14 cellular contexts compared by ENCODE assay signal in genomic region chr1:94043738-94044289, GRCh38.
DNase-seq lines count a peak whose midpoint lies in the region; ATAC-seq and TF ChIP-seq lines count a peak whose summit lies in the region.
"Had no signal": no experiment of that assay in that cellular context is flagged by ENCODE, and none has a peak within 500 bp of the region (broad histone marks: within the 10 kb centered on the region; RNA-seq: fewer than 3 reads in every experiment).

No MANE protein-coding gene starts in this region.

- ATAC-seq in right cardiac atrium (no peak), Right ventricle myocardium superior (ENCODE audit: poor library complexity) (no peak), psoas muscle (no peak)
- ATAC-seq: SK-N-SH treated with all-trans-retinoic acid at 6 μM for 48 hours had no signal

- no peak overlapping the region for H2AK5ac ChIP-seq in H9 (ENCODE audit: insufficient read length, low read length)

- H3K18ac ChIP-seq in H9 (ENCODE audit: insufficient read length, low read depth, low read length) = no peak overlapping the region

- 51% methylated on average over 4 of the region's 4 CpGs for WGBS in right cardiac atrium
- 89% methylated on average over 3 of the region's 4 CpGs for WGBS in hepatocyte (ENCODE audit: low lambda C conversion rate, missing lambda C conversion rate)
- WGBS in psoas muscle, 3 donors = 75 to 78% (median 76%) methylated on average over 4 of the region's 4 CpGs
- WGBS in H9 (ENCODE audit: extremely low coverage, insufficient read length, low lambda C conversion rate) = no CpG with 5 or more reads among the region's 4 CpGs

- no peak overlapping the region for H2BK15ac ChIP-seq in H9 (ENCODE audit: low read depth, low read length)

- no peak overlapping the region for H4K91ac ChIP-seq in H9 (ENCODE audit: insufficient read length, low read depth, low read length)

- no peaks in the 10 kb centered on the region for H3K9me3 Mint-ChIP-seq in H9
- H3K9me3 Mint-ChIP-seq in activated naive CD4-positive, alpha-beta T cell treated with anti-CD3 and anti-CD28 coated beads for 36 hours = no peaks in the 10 kb centered on the region
- H3K9me3 Mint-ChIP-seq: HFFc6; stimulated activated naive CD8-positive, alpha-beta T cell treated with anti-CD3 and anti-CD28 coated beads, Interleukin-15, Interleukin-2, amounts not matched to agents 100 ng/mL and 50 ng/mL, for 24 hours had no signal

- no peak overlapping the region for H3K4me3 Mint-ChIP-seq in H9
- H3K4me3 Mint-ChIP-seq in activated naive CD4-positive, alpha-beta T cell treated with anti-CD3 and anti-CD28 coated beads for 36 hours = no peak overlapping the region
- H3K4me3 Mint-ChIP-seq: HFFc6; stimulated activated naive CD8-positive, alpha-beta T cell treated with anti-CD3 and anti-CD28 coated beads, Interleukin-15, Interleukin-2, amounts not matched to agents 100 ng/mL and 50 ng/mL, for 24 hours had no signal

- H3K27me3 ChIP-seq in right cardiac atrium (ENCODE audit: control insufficient read depth, insufficient read depth) = no peaks in the 10 kb centered on the region
- H3K27me3 ChIP-seq in hepatocyte = no peaks in the 10 kb centered on the region
- H3K27me3 ChIP-seq in psoas muscle (ENCODE audit: insufficient read depth in 3 of 3, low read length in 2 of 3) = no peaks in the 10 kb centered on the region
- H3K27me3 ChIP-seq in H9 (ENCODE audit: insufficient read depth, low read length) = no peaks in the 10 kb centered on the region

- H3K23ac ChIP-seq in H9 (ENCODE audit: insufficient read length, low read depth, low read length) = no peak overlapping the region

- no peak overlapping the region for H3K9ac ChIP-seq in H9 (ENCODE audit: extremely low read depth, insufficient read length, low read length)

- H3K4me3 ChIP-seq in right cardiac atrium (ENCODE audit: low read length) (no peak overlapping the region), hepatocyte (no peak overlapping the region), psoas muscle (no peak overlapping the region)

- H3T11ph ChIP-seq in H9 (ENCODE audit: low read length) = no peak overlapping the region

- H4K8ac ChIP-seq in H9 (replicated peaks; ENCODE audit: insufficient read length, low read depth, low read length) = no peak overlapping the region

- peaks cover 18 to 23% of the 10 kb centered on the region in 2 experiments for H3K4me1 Mint-ChIP-seq in H9
- no peaks in the 10 kb centered on the region for H3K4me1 Mint-ChIP-seq in activated naive CD4-positive, alpha-beta T cell treated with anti-CD3 and anti-CD28 coated beads for 36 hours (ENCODE audit: low read depth)

- H3K4me2 ChIP-seq in hepatocyte = no peak overlapping the region
- no peak overlapping the region for H3K4me2 ChIP-seq in H9 (ENCODE audit: insufficient read depth, insufficient read length, low read length)

- TF ChIP-seq CTCF in hepatocyte (IDR thresholded peaks at IDR 0.05; ENCODE audit: poor library complexity) (no peak), psoas muscle (IDR thresholded peaks at IDR 0.05) (no peak), H9 (conservative IDR thresholded peaks at IDR 0.05) (no peak)

- H3K56ac ChIP-seq in H9 (ENCODE audit: insufficient read length, low read depth, low read length) = no peak overlapping the region

- H3K79me2 ChIP-seq in hepatocyte (no peaks in the 10 kb centered on the region), H9 (ENCODE audit: insufficient read depth, low read length) (no peaks in the 10 kb centered on the region)

- H4K5ac ChIP-seq in H9 (ENCODE audit: insufficient read length, low read depth, low read length) = no peak overlapping the region

- DNase-seq in right cardiac atrium (no peak), Right ventricle myocardium superior (no peak), hepatocyte (ENCODE audit: low spot score) (no peak), psoas muscle (no peak), H9 (no peak), AG08395 (ENCODE audit: low spot score) (no peak), NCI-H446 treated with DMSO at 0.1 percent for 48 hours (lab: John Stamatoyannopoulos, UW) (no peak)
- DNase-seq in activated naive CD4-positive, alpha-beta T cell treated with anti-CD3 and anti-CD28 coated beads for 36 hours = no peak
- DNase-seq: activated naive CD4-positive, alpha-beta T cell treated with anti-CD3 and anti-CD28 coated beads, Interleukin-2, amount 50 U/mL, for 16 hours; cerebellar nuclear complex; DMS53; HFFc6 had no signal

- no peaks in the 10 kb centered on the region for H3K79me1 ChIP-seq in H9 (ENCODE audit: insufficient read depth, low read depth, low read length, poor library complexity, severe bottlenecking)

- intact Hi-C loops in right cardiac atrium (cut with DNase I) = loop anchor here in 3 of 4 donors (5.0 to 10.0 kb wide), 4 partner anchors 201 to 421 kb away; no protein-coding TSS in a partner anchor
- intact Hi-C loops in Right ventricle myocardium superior (cut with DNase I) = loop anchor here (5.0 kb wide), 1 partner anchor 198 kb away; no protein-coding TSS in a partner anchor
- intact Hi-C loops in psoas muscle (cut with DNase I) = no loop called here
- intact Hi-C loops in activated naive CD4-positive, alpha-beta T cell treated with anti-CD3 and anti-CD28 coated beads for 36 hours (cut with micrococcal nuclease) = no loop called here

- H3K27ac ChIP-seq in right cardiac atrium (ENCODE audit: low read length) (peak overlapping the region; percentile 89), hepatocyte (peak overlapping the region; percentile 25), psoas muscle (peak overlapping the region; percentile 80), H9 (ENCODE audit: insufficient read length, low read depth, low read length) (no peak overlapping the region)

- H4K20me1 ChIP-seq in hepatocyte (ENCODE audit: insufficient read depth, poor library complexity, severe bottlenecking) = no peaks in the 10 kb centered on the region
- peaks cover 2% of the 10 kb centered on the region for H4K20me1 ChIP-seq in H9 (ENCODE audit: control insufficient read depth, insufficient read depth, insufficient read length)

- no peaks in the 10 kb centered on the region for H3K9me3 ChIP-seq in right cardiac atrium (ENCODE audit: control insufficient read depth, low read length)
- H3K9me3 ChIP-seq in hepatocyte (ENCODE audit: low read depth) = no peaks in the 10 kb centered on the region
- no peaks in the 10 kb centered on the region for H3K9me3 ChIP-seq in psoas muscle
- no peaks in the 10 kb centered on the region for H3K9me3 ChIP-seq in H9 (ENCODE audit: control insufficient read depth, low read depth, low read length)

- H3K9me2 ChIP-seq in hepatocyte (replicated peaks; ENCODE audit: insufficient read depth) = no peaks in the 10 kb centered on the region

- H3K36me3 Mint-ChIP-seq in H9 (ENCODE audit: insufficient read depth in 1 of 3, low read depth in 3 of 3) = no peaks in the 10 kb centered on the region
- no peaks in the 10 kb centered on the region for H3K36me3 Mint-ChIP-seq in activated naive CD4-positive, alpha-beta T cell treated with anti-CD3 and anti-CD28 coated beads for 36 hours (ENCODE audit: low read depth)

- H3K36me3 ChIP-seq in hepatocyte (replicated peaks; ENCODE audit: insufficient read depth, low read depth) (no peaks in the 10 kb centered on the region), psoas muscle (ENCODE audit: insufficient read depth in 1 of 2, low read depth in 1 of 2) (no peaks in the 10 kb centered on the region)

- no peak overlapping the region for H2BK5ac ChIP-seq in H9 (ENCODE audit: insufficient read length, low read length)

- no peak overlapping the region for H2AFZ ChIP-seq in hepatocyte
- H2AFZ ChIP-seq in H9 (ENCODE audit: low read length) = no peak overlapping the region

- H3K27ac Mint-ChIP-seq in H9 = no peak overlapping the region
- no peak overlapping the region for H3K27ac Mint-ChIP-seq in activated naive CD4-positive, alpha-beta T cell treated with anti-CD3 and anti-CD28 coated beads for 36 hours
- H3K27ac Mint-ChIP-seq: HFFc6; stimulated activated naive CD8-positive, alpha-beta T cell treated with anti-CD3 and anti-CD28 coated beads, Interleukin-15, Interleukin-2, amounts not matched to agents 100 ng/mL and 50 ng/mL, for 24 hours had no signal

- H2BK120ac ChIP-seq in H9 (ENCODE audit: low read depth, low read length, poor library complexity, severe bottlenecking) = no peak overlapping the region

- H3K4ac ChIP-seq in H9 (ENCODE audit: low read depth, low read length) = no peak overlapping the region

- no peak overlapping the region for H3K14ac ChIP-seq in H9 (ENCODE audit: insufficient read depth, low read length)

- CTCF ChIA-PET in activated naive CD4-positive, alpha-beta T cell treated with anti-CD3 and anti-CD28 coated beads for 36 hours (lab: Charles Lee) = interaction anchor here (3.0 to 9.9 kb wide), 4 partner anchors 8 to 292 kb away, joined by 16 to 64 read pairs (median 30); no protein-coding TSS in a partner anchor

- no peaks in the 10 kb centered on the region for H3K23me2 ChIP-seq in H9 (ENCODE audit: insufficient read length, low read depth, low read length, poor library complexity, severe bottlenecking)

- H2BK12ac ChIP-seq in H9 (ENCODE audit: insufficient read length, low read depth, low read length) = no peak overlapping the region

- peaks cover 13% of the 10 kb centered on the region for H3K27me3 Mint-ChIP-seq in H9 (ENCODE audit: low read depth)
- H3K27me3 Mint-ChIP-seq in activated naive CD4-positive, alpha-beta T cell treated with anti-CD3 and anti-CD28 coated beads for 36 hours (ENCODE audit: low read depth) = peaks cover 19% of the 10 kb centered on the region

- H3K4me1 ChIP-seq in right cardiac atrium (ENCODE audit: control insufficient read depth, insufficient read depth, low read length) (peaks cover 19% of the 10 kb centered on the region), hepatocyte (ENCODE audit: insufficient read depth) (peaks cover 12% of the 10 kb centered on the region), psoas muscle (peaks cover 11% of the 10 kb centered on the region), H9 (ENCODE audit: insufficient read depth, low read length) (no peaks in the 10 kb centered on the region)

- H2BK20ac ChIP-seq in H9 (ENCODE audit: low read depth, low read length, poor library complexity, severe bottlenecking) = no peak overlapping the region

Comparison
In these comparisons a context has a peak if more than half of its experiments do, and no peak if none do; other contexts are left out.
1. intact Hi-C loops: an anchor here in right cardiac atrium (5.0 to 10.0 kb wide) and Right ventricle myocardium superior (5.0 kb wide); none called in psoas muscle and activated naive CD4-positive, alpha-beta T cell treated with anti-CD3 and anti-CD28 coated beads for 36 hours.